ENCODE assay signal across 21 cellular contexts in genomic region chr20:2293486-2293885, GRCh38. TPM values are rescaled to one million over a fixed set of nuclear protein-coding genes. Genes with fewer than 3 reads are reported as not detected.
A peak's percentile ranks its signal among the peaks of the same experiment; 100 is the strongest.
DNase-seq lines count a peak whose midpoint lies in the region; ATAC-seq and TF ChIP-seq lines count a peak whose summit lies in the region.
"Had no signal": no experiment of that assay in that cellular context is flagged by ENCODE, and none has a peak within 500 bp of the region (broad histone marks: within the 10 kb centered on the region; RNA-seq: fewer than 3 reads in every experiment).

No MANE protein-coding gene starts in this region.

- H3K27me3 Mint-ChIP-seq in chondrocyte (ENCODE audit: low read depth) (peaks cover 14% of the 10 kb centered on the region), type B pancreatic cell (peaks cover 54% of the 10 kb centered on the region)
- peaks cover 2% of the 10 kb centered on the region for H3K27me3 Mint-ChIP-seq in activated CD4-positive, alpha-beta T cell treated with anti-CD3 and anti-CD28 coated beads, Interleukin-2, amount 10 ng/mL, durations not matched to agents 24 days and 14 days
- H3K27me3 Mint-ChIP-seq: B cell had no signal

- H3K27ac ChIP-seq in neutrophil (peak overlapping the region; percentile 99), left lung (peak overlapping the region in 1 of 2 donors; percentile 92)
- H3K27ac ChIP-seq: 22Rv1, BLaER1 had no signal

- ATAC-seq in GM18909 (IDR thresholded peaks at IDR 0.05; ENCODE audit: poor library complexity, unreplicated experiment) (no peak), left lung (no peak)

- no peaks in the 10 kb centered on the region for H3K36me3 ChIP-seq in neutrophil
- H3K36me3 ChIP-seq in left lung, result no peaks in the 10 kb centered on the region
- H3K36me3 ChIP-seq: BLaER1, HAP-1 had no signal

- DNase-seq in activated CD8-positive, alpha-beta memory T cell treated with anti-CD3 and anti-CD28 coated beads for 24 hours, result peak; percentile 13
- DNase-seq in activated CD8-positive, alpha-beta memory T cell treated with anti-CD3 and anti-CD28 coated beads, Interleukin-2, amount 50 U/mL, for 48 hours, result no peak
- peak; percentile 54 for DNase-seq in chondrocyte (ENCODE audit: low spot score)
- no peak for DNase-seq in type B pancreatic cell (ENCODE audit: extremely low spot score, unreplicated experiment)
- no peak for DNase-seq in activated CD4-positive, alpha-beta T cell treated with anti-CD3 and anti-CD28 coated beads, Interleukin-2, amount 10 ng/mL, durations not matched to agents 24 days and 14 days
- no peak for DNase-seq in left lung
- DNase-seq: Calu3; CD4-positive, alpha-beta memory T cell; COR-L47; DMS53; DMS79 treated with DMSO at 0.1 percent for 48 hours; GOT3; HFFc6 had no signal

- H3K27ac Mint-ChIP-seq in chondrocyte (ENCODE audit: unreplicated experiment) (no peak overlapping the region), type B pancreatic cell (no peak overlapping the region)
- H3K27ac Mint-ChIP-seq in activated CD4-positive, alpha-beta T cell treated with anti-CD3 and anti-CD28 coated beads, Interleukin-2, amount 10 ng/mL, durations not matched to agents 24 days and 14 days, result no peak overlapping the region
- H3K27ac Mint-ChIP-seq: B cell; CD4-positive, alpha-beta memory T cell; HFFc6 had no signal

- H3K9me3 ChIP-seq in neutrophil (no peaks in the 10 kb centered on the region), left lung (no peaks in the 10 kb centered on the region)
- H3K9me3 ChIP-seq: BLaER1, HAP-1 had no signal

- H3K4me3 ChIP-seq in neutrophil (ENCODE audit: low read depth in 1 of 2, low read length in 1 of 2) (peak overlapping the region; percentile 23 to 30), left lung (no peak overlapping the region)
- H3K4me3 ChIP-seq: BLaER1, HAP-1 had no signal

- peaks cover 4% of the 10 kb centered on the region for H3K4me1 Mint-ChIP-seq in chondrocyte (ENCODE audit: low read depth)
- H3K4me1 Mint-ChIP-seq in type B pancreatic cell (ENCODE audit: unreplicated experiment), result peaks cover 31% of the 10 kb centered on the region
- no peaks in the 10 kb centered on the region for H3K4me1 Mint-ChIP-seq in activated CD4-positive, alpha-beta T cell treated with anti-CD3 and anti-CD28 coated beads, Interleukin-2, amount 10 ng/mL, durations not matched to agents 24 days and 14 days
- H3K4me1 Mint-ChIP-seq: CD4-positive, alpha-beta memory T cell had no signal

- no peak overlapping the region for H3K4me3 Mint-ChIP-seq in chondrocyte (ENCODE audit: unreplicated experiment)
- no peak overlapping the region for H3K4me3 Mint-ChIP-seq in type B pancreatic cell
- H3K4me3 Mint-ChIP-seq in activated CD4-positive, alpha-beta T cell treated with anti-CD3 and anti-CD28 coated beads, Interleukin-2, amount 10 ng/mL, durations not matched to agents 24 days and 14 days, result no peak overlapping the region
- H3K4me3 Mint-ChIP-seq: B cell; CD4-positive, alpha-beta memory T cell; HFFc6 had no signal

- no peaks in the 10 kb centered on the region for H3K27me3 ChIP-seq in neutrophil
- H3K27me3 ChIP-seq in left lung, result no peaks in the 10 kb centered on the region
- H3K27me3 ChIP-seq: BLaER1 had no signal

- H3K36me3 Mint-ChIP-seq in chondrocyte (ENCODE audit: low read depth), result no peaks in the 10 kb centered on the region
- H3K36me3 Mint-ChIP-seq in type B pancreatic cell, result no peaks in the 10 kb centered on the region
- H3K36me3 Mint-ChIP-seq in activated CD4-positive, alpha-beta T cell treated with anti-CD3 and anti-CD28 coated beads, Interleukin-2, amount 10 ng/mL, durations not matched to agents 24 days and 14 days (ENCODE audit: low read depth), result no peaks in the 10 kb centered on the region
- H3K36me3 Mint-ChIP-seq: CD4-positive, alpha-beta memory T cell had no signal

- H3K9me3 Mint-ChIP-seq in chondrocyte (ENCODE audit: low read depth) (no peaks in the 10 kb centered on the region), type B pancreatic cell (peaks cover 4% of the 10 kb centered on the region)
- H3K9me3 Mint-ChIP-seq in activated CD4-positive, alpha-beta T cell treated with anti-CD3 and anti-CD28 coated beads, Interleukin-2, amount 10 ng/mL, durations not matched to agents 24 days and 14 days, result no peaks in the 10 kb centered on the region
- H3K9me3 Mint-ChIP-seq: HFFc6 had no signal

- H3K4me1 ChIP-seq in neutrophil (ENCODE audit: control insufficient read depth in 1 of 2, insufficient read depth in 1 of 2, low read depth in 1 of 2, low read length in 1 of 2) (peaks cover 92 to 94% of the 10 kb centered on the region in 2 experiments), left lung (peaks cover 0 to 48% of the 10 kb centered on the region in 2 donors)
- H3K4me1 ChIP-seq: HAP-1 had no signal

- intact Hi-C loops in activated CD4-positive, alpha-beta T cell treated with anti-CD3 and anti-CD28 coated beads, Interleukin-2, amount 10 ng/mL, durations not matched to agents 24 days and 14 days (cut with micrococcal nuclease), result no loop called here
- intact Hi-C loops in left lung (cut with DNase I), result no loop called here

- TF ChIP-seq CTCF in chondrocyte (IDR thresholded peaks at IDR 0.05) (no peak), neutrophil (IDR thresholded peaks at IDR 0.05) (no peak), type B pancreatic cell (conservative IDR thresholded peaks at IDR 0.05) (no peak), left lung (IDR thresholded peaks at IDR 0.05) (no peak)

RNA-seq across cellular contexts. Expression of gene TGM3, which starts 2.3 kb away (rescaled TPM):
- not detected in 3 replicates for total RNA-seq in chondrocyte
- total RNA-seq in type B pancreatic cell (ENCODE audit: low replicate concordance), result 1.4 and 1.5 TPM in 2 replicates
- not detected in 2 replicates for total RNA-seq in activated CD4-positive, alpha-beta T cell treated with anti-CD3 and anti-CD28 coated beads, Interleukin-2, amount 10 ng/mL, durations not matched to agents 24 days and 14 days
- total RNA-seq in left lung, result under 1 TPM in 1 of 2 donors, not detected in 1; 0.37 TPM
- total RNA-seq: B cell; Calu3; CD4-positive, alpha-beta memory T cell; Daoy; G401 had no signal

Comparison
In these comparisons a context has a peak if more than half of its experiments do, and no peak if none do; other contexts are left out.
1. DNase-seq: peak in activated CD8-positive, alpha-beta memory T cell treated with anti-CD3 and anti-CD28 coated beads for 24 hours (single experiment) and chondrocyte (single experiment); none in activated CD8-positive, alpha-beta memory T cell treated with anti-CD3 and anti-CD28 coated beads, Interleukin-2, amount 50 U/mL, for 48 hours (single experiment), type B pancreatic cell (single experiment), activated CD4-positive, alpha-beta T cell treated with anti-CD3 and anti-CD28 coated beads, Interleukin-2, amount 10 ng/mL, durations not matched to agents 24 days and 14 days (single experiment) and left lung (0 of 2).
2. H3K4me3 ChIP-seq: peak in neutrophil (2 of 2); none in left lung (0 of 2).